14 cellular contexts compared by ENCODE assay signal in the genomic region with DNA sequence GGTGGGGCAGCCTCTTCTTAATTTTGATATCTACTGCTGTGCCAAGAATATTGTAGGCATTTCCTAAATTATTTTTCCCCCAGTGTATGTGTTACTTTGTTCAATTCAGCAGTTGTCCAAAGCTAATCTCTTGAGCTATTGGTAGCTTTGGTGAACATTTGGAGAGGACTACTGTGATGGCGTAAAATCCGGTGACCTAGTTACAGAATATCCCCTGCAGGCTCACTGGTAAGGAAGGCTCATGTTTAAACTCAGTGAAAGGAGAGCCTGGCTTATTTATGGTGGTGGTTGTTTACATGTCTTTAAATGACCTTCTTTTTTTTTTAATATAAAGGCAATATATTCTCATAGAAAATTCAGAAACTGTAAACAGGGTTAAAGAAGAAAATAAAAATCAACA.
"Had no signal": no experiment of that assay in that cellular context is flagged by ENCODE, and none has a peak within 500 bp of the region (broad histone marks: within the 10 kb centered on the region; RNA-seq: fewer than 3 reads in every experiment).

No MANE protein-coding gene starts in this region.

- H3K27me3 ChIP-seq: pancreas had no signal

- H3K27ac ChIP-seq: pancreas, WERI-Rb-1 had no signal

- H3K4me3 ChIP-seq: pancreas, smooth muscle cell had no signal

- H3K36me3 ChIP-seq: pancreas, WERI-Rb-1 had no signal

- ATAC-seq: activated CD4-positive, alpha-beta T cell treated with anti-CD3 and anti-CD28 coated beads for 36 hours; activated CD8-positive, alpha-beta T cell treated with anti-CD3 and anti-CD28 coated beads for 36 hours; pancreas had no signal

- H3K9me3 ChIP-seq: pancreas had no signal

- DNase-seq: activated CD4-positive, alpha-beta T cell treated with anti-CD3 and anti-CD28 coated beads for 36 hours; activated CD8-positive, alpha-beta memory T cell treated with anti-CD3 and anti-CD28 coated beads, Interleukin-2, amount 50 U/mL, for 48 hours; activated CD8-positive, alpha-beta T cell treated with anti-CD3 and anti-CD28 coated beads for 36 hours; activated naive CD4-positive, alpha-beta T cell; dermis blood vessel endothelial cell; endodermal cell; erythroblast; glutamatergic neuron; pancreas; retina; T1000; trophoblast cell; WERI-Rb-1 had no signal
